In the genomic region with DNA sequence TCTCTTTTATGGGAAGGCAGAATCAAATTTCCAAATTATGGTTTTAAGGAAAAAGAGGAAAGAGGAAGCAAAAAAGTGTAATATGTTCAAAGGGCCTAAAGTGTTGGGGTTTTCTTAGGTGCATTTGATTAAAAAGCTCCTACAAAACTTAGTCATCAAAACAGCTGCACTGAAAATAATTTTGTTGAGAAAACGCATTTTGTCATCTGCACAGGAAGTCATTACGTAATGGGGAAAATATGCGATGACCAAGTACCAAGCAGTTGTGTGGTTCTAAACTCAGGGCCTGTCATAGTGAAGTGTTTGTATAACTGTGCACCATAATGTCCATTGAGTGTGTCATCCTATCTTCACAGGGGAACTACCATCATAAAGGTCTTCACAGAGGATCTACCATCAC, we compare ENCODE assay signal across 12 cellular contexts. TPM values are rescaled to one million over a fixed set of nuclear protein-coding genes. Genes with fewer than 3 reads are reported as not detected.
DNase-seq lines count a peak whose midpoint lies in the region; TF ChIP-seq lines count a peak whose summit lies in the region.
"Had no signal": no experiment of that assay in that cellular context is flagged by ENCODE, and none has a peak within 500 bp of the region (broad histone marks: within the 10 kb centered on the region; RNA-seq: fewer than 3 reads in every experiment).

No MANE protein-coding gene starts in this region.

- no peak for TF ChIP-seq CTCF in epithelial cell of proximal tubule (conservative IDR thresholded peaks at IDR 0.05; ENCODE audit: low read depth, low read length)

- DNase-seq in GM03348 (ENCODE audit: low spot score) (peak; percentile 58), NOMO-1 treated with DMSO at 0.1 percent for 48 hours (lab: John Stamatoyannopoulos, UW; ENCODE audit: unreplicated experiment) (peak; percentile 50), epithelial cell of proximal tubule (ENCODE audit: low read depth) (peak; percentile 46), pulmonary artery endothelial cell (ENCODE audit: low read depth, low spot score) (peak; percentile 84), OCI-M1 (lab: John Stamatoyannopoulos, UW) (no peak), activated gamma-delta T cell treated with Interleukin-2 at 50 U/mL for 16 hours (no peak), DMS153 (lab: John Stamatoyannopoulos, UW) (no peak), NCI-H1436 (lab: John Stamatoyannopoulos, UW) (no peak)
- DNase-seq: activated naive CD8-positive, alpha-beta T cell treated with anti-CD3 and anti-CD28 coated beads, Interleukin-2, amount 10 ng/mL, durations not matched to agents 7 days and 5 days; pancreas; WERI-Rb-1 had no signal

- H3K4me3 ChIP-seq in epithelial cell of proximal tubule (ENCODE audit: low read depth, low read length) = no peak overlapping the region
- H3K4me3 ChIP-seq: pancreas had no signal

RNA-seq across cellular contexts. Expression of a gene that starts 15.6 kb away (rescaled TPM):
- total RNA-seq in epithelial cell of proximal tubule (not detected in 2 replicates), pulmonary artery endothelial cell (0.07 TPM in 1 of 2 replicates, not detected in the other)
- total RNA-seq: activated naive CD8-positive, alpha-beta T cell treated with anti-CD3 and anti-CD28 coated beads, Interleukin-2, amount 10 ng/mL, durations not matched to agents 7 days and 5 days; NCI-H460 had no signal

Comparison
In these comparisons a context has a peak if more than half of its experiments do, and no peak if none do; other contexts are left out.
1. DNase-seq: peak in GM03348 (single experiment), NOMO-1 treated with DMSO at 0.1 percent for 48 hours (single experiment), epithelial cell of proximal tubule (single experiment) and pulmonary artery endothelial cell (single experiment); none in OCI-M1 (single experiment), activated gamma-delta T cell treated with Interleukin-2 at 50 U/mL for 16 hours (single experiment), DMS153 (single experiment) and NCI-H1436 (single experiment).